Comparison of ENCODE assay signal across 9 cellular contexts in the genomic region with DNA sequence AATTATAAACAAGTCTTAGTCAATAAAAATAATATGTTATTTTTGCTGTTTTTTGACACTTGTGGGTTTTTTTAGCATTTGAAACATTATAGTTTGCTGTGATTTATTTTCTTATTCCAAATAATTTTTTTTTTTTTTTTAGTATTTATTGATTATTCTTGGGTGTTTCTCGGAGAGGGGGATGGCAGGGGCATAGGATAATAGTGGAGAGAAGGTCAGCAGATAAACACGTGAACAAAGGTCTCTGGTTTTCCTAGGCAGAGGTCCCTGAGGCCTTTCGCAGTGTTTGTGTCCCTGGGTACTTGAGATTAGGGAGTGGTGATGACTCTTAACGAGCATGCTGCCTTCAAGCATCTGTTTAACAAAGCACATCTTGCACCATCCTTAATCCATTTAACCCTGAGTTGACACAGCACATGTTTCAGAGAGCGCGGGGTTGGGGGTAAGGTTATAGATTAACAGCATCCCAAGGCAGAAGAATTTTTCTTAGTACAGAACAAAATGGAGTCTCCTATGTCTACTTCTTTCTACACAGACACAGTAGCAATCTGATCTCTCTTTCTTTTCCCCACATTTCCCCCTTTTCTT. TPM values are rescaled to one million over a fixed set of nuclear protein-coding genes. Genes with fewer than 3 reads are reported as not detected.
A peak's percentile ranks its signal among the peaks of the same experiment; 100 is the strongest.
DNase-seq lines count a peak whose midpoint lies in the region; ATAC-seq, FAIRE-seq and TF ChIP-seq lines count a peak whose summit lies in the region.
"Not testable (repeated sequence)": the region's sequence is repeated elsewhere in the genome, so short reads cannot be mapped to it uniquely, and the experiment has no call there.
"Had no signal": no experiment of that assay in that cellular context is flagged by ENCODE, and none has a peak within 500 bp of the region (broad histone marks: within the 10 kb centered on the region; RNA-seq: fewer than 3 reads in every experiment).

No MANE protein-coding gene starts in this region.

- H3K4me3 Mint-ChIP-seq in Caco-2 (ENCODE audit: unreplicated experiment); endodermal cell; type B pancreatic cell: not testable (repeated sequence)
- H3K4me3 Mint-ChIP-seq in glutamatergic neuron (ENCODE audit: unreplicated experiment) = peak overlapping the region; percentile 69

- not testable (repeated sequence) for H3K36me3 Mint-ChIP-seq in Caco-2 (ENCODE audit: insufficient read depth, unreplicated experiment); endodermal cell (ENCODE audit: low read depth); type B pancreatic cell
- H3K36me3 Mint-ChIP-seq in glutamatergic neuron (ENCODE audit: unreplicated experiment) = peaks cover 17% of the 10 kb centered on the region

- CTCF ChIA-PET in Caco-2 (lab: Charles Lee); HepG2 (lab: Yijun Ruan, JAX; ENCODE audit: low intra/inter-chr PET ratio, low total read pairs): not testable (repeated sequence)

- ATAC-seq in HepG2 = not testable (repeated sequence)

- TF ChIP-seq EP300 in HepG2 (IDR thresholded peaks at IDR 0.05; ENCODE audit: low read depth in 2 of 2, low read length in 2 of 2) = peak in 1 of 2 experiments; percentile 15; a peak in 1 of 4 replicates
- TF ChIP-seq EP300 in HepG2 (CRISPR knock-in tag; IDR thresholded peaks at IDR 0.05; ENCODE audit: borderline replicate concordance) = not testable (repeated sequence)

- H3K27ac Mint-ChIP-seq in Caco-2 (ENCODE audit: unreplicated experiment) (peak overlapping the region; percentile 48), endodermal cell (peak overlapping the region; percentile 26), glutamatergic neuron (ENCODE audit: unreplicated experiment) (peak overlapping the region; percentile 92), type B pancreatic cell (peak overlapping the region; percentile 39)

- H3K4me1 Mint-ChIP-seq in Caco-2 (ENCODE audit: low read depth, unreplicated experiment) (peaks cover 11% of the 10 kb centered on the region), endodermal cell (peaks cover 14% of the 10 kb centered on the region), glutamatergic neuron (ENCODE audit: low read depth, unreplicated experiment) (peaks cover 22% of the 10 kb centered on the region)
- H3K4me1 Mint-ChIP-seq in type B pancreatic cell (ENCODE audit: unreplicated experiment) = not testable (repeated sequence)

- intact Hi-C loops in Caco-2 (cut with micrococcal nuclease; ENCODE audit: unreplicated experiment); HepG2 (cut with micrococcal nuclease; ENCODE audit: unreplicated experiment): not testable (repeated sequence)

- H3K4me3 ChIP-seq in Caco-2 (ENCODE audit: low read depth, low read length); endodermal cell (ENCODE audit: low read length); HepG2 (replicated peaks in 1 of 3; ENCODE audit: insufficient read depth in 1 of 3, low read depth in 2 of 3, low read length in 3 of 3): not testable (repeated sequence)

- TF ChIP-seq RAD21 in HepG2 (CRISPR knock-in tag; IDR thresholded peaks at IDR 0.05) = not testable (repeated sequence)

- H3K9me3 Mint-ChIP-seq in Caco-2 (ENCODE audit: unreplicated experiment); glutamatergic neuron (ENCODE audit: unreplicated experiment); type B pancreatic cell: not testable (repeated sequence)
- H3K9me3 Mint-ChIP-seq in endodermal cell = peaks cover 24% of the 10 kb centered on the region

- POLR2A ChIA-PET in Caco-2 (lab: Charles Lee); HepG2 (lab: Yijun Ruan, JAX): not testable (repeated sequence)

- H3K27ac ChIP-seq in endodermal cell (ENCODE audit: low read depth, low read length); HepG2 (ENCODE audit: extremely low read length, insufficient read depth, low read length): not testable (repeated sequence)

- peaks cover 11% of the 10 kb centered on the region for H3K9me3 ChIP-seq in Caco-2
- peaks cover 22% of the 10 kb centered on the region for H3K9me3 ChIP-seq in endodermal cell (ENCODE audit: control insufficient read depth, low read length)
- not testable (repeated sequence) for H3K9me3 ChIP-seq in HepG2 (ENCODE audit: low read length)

- not testable (repeated sequence) for BruUV-seq in Caco-2 (replicated peaks; lab: Mats Ljungman, UMichigan); HepG2 (replicated peaks; lab: Mats Ljungman, UMichigan)

- not testable (repeated sequence) for H3K79me2 ChIP-seq in HepG2 (ENCODE audit: insufficient read depth, low read length)

- H3K27me3 ChIP-seq in Caco-2 (replicated peaks; ENCODE audit: control insufficient read depth, insufficient read depth, low read length) = not testable (repeated sequence)
- H3K27me3 ChIP-seq in endodermal cell (ENCODE audit: control insufficient read depth, insufficient read depth, low read length, poor library complexity, severe bottlenecking) = peaks cover 28% of the 10 kb centered on the region
- peaks cover 0 to 21% of the 10 kb centered on the region in 2 experiments; a peak in 1 of 5 replicates for H3K27me3 ChIP-seq in HepG2 (ENCODE audit: control insufficient read depth in 1 of 2, insufficient read depth in 2 of 2, low read length in 2 of 2)

- H3K4me1 ChIP-seq in Caco-2 = peaks cover 11% of the 10 kb centered on the region; the same call in 1 of the 2 replicates
- not testable (repeated sequence) for H3K4me1 ChIP-seq in endodermal cell (ENCODE audit: control insufficient read depth, insufficient read depth, low read length); HepG2 (ENCODE audit: insufficient read depth, low read length)

- FAIRE-seq in HepG2 (lab: Jason Lieb, UNC) = peak; percentile 50

- not testable (repeated sequence) for H3K9ac ChIP-seq in endodermal cell (ENCODE audit: extremely low read depth, low read length, poor library complexity, severe bottlenecking); HepG2 (ENCODE audit: insufficient read depth, low read depth, low read length)

- H4K20me1 ChIP-seq in HepG2 (ENCODE audit: insufficient read depth, low read length) = not testable (repeated sequence)

- peak; percentile 54 to 63 for DNase-seq in Caco-2
- DNase-seq in NCI-H524 (lab: John Stamatoyannopoulos, UW) = peak; percentile 13 to 52
- peak; percentile 29 for DNase-seq in NCI-H82 treated with DMSO at 0.1 percent for 48 hours (lab: John Stamatoyannopoulos, UW; ENCODE audit: unreplicated experiment)
- not testable (repeated sequence) for DNase-seq in endodermal cell; glutamatergic neuron; HepG2 (ENCODE audit: low spot score); type B pancreatic cell (ENCODE audit: extremely low spot score, unreplicated experiment)

- in situ Hi-C loops in HepG2 (cut with HindIII; ENCODE audit: extremely low pct_ligation_motif_present, low pct_unique_long_range_greater_than_20kb) = not testable (repeated sequence)

- TF ChIP-seq POLR2A in HepG2 (IDR thresholded peaks at IDR 0.05; ENCODE audit: insufficient read depth in 1 of 2, low read depth in 2 of 2, low read length in 2 of 2) = not testable (repeated sequence)

- WGBS in endodermal cell (ENCODE audit: insufficient coverage in 1 of 2, insufficient read length in 1 of 2), 2 experiments = 74% methylated on average over 2 of the region's 6 CpGs; no CpG with 5 or more reads in 1 of the 2 experiments
- under 1% methylated on average over 6 of the region's 6 CpGs for WGBS in HepG2 (ENCODE audit: low lambda C conversion rate)

- H3K27me3 Mint-ChIP-seq in Caco-2 (ENCODE audit: insufficient read depth, unreplicated experiment); glutamatergic neuron (ENCODE audit: unreplicated experiment): not testable (repeated sequence)
- H3K27me3 Mint-ChIP-seq in endodermal cell (ENCODE audit: insufficient read depth) = peaks cover 67% of the 10 kb centered on the region
- peaks cover 29% of the 10 kb centered on the region for H3K27me3 Mint-ChIP-seq in type B pancreatic cell

- H3K4me2 ChIP-seq in HepG2 (ENCODE audit: low read depth, low read length) = peak overlapping the region; percentile 32; the same call in 1 of the 2 replicates

- not testable (repeated sequence) for TF ChIP-seq CTCF in Caco-2 (IDR thresholded peaks at IDR 0.05; ENCODE audit: insufficient read depth in 1 of 2, low read depth in 1 of 2, low read length in 1 of 2, severe bottlenecking in 1 of 2, unreplicated experiment in 1 of 2); endodermal cell (conservative IDR thresholded peaks at IDR 0.05); glutamatergic neuron (IDR thresholded peaks at IDR 0.05; ENCODE audit: partially characterized antibody, unreplicated experiment); HepG2 (CRISPR knock-in tag; IDR thresholded peaks at IDR 0.05); type B pancreatic cell (conservative IDR thresholded peaks at IDR 0.05)

- H2AFZ ChIP-seq in HepG2 (ENCODE audit: low read length) = not testable (repeated sequence)

- H3K36me3 ChIP-seq in Caco-2 (ENCODE audit: control insufficient read depth, insufficient read depth, low read length); endodermal cell (ENCODE audit: control insufficient read depth, insufficient read depth, low read length); HepG2 (replicated peaks in 1 of 2; ENCODE audit: control insufficient read depth in 1 of 2, insufficient read depth in 2 of 2, low read length in 2 of 2): not testable (repeated sequence)

RNA-seq across cellular contexts. Expression of gene REEP1, which starts 8.5 kb away (rescaled TPM):
- total RNA-seq in Caco-2 (2022) (14.9 and 16.6 TPM in 2 replicates), endodermal cell (1 to 10 TPM; 2.9 to 3.8 TPM), glutamatergic neuron (ENCODE audit: unreplicated experiment) (167 TPM), HepG2 (2016; rRNA removed; fragmentation: Illumina TruSeq; extraction: Trizol) (0.14 and 0.27 TPM in 2 replicates), type B pancreatic cell (ENCODE audit: low replicate concordance) (6.4 and 14.1 TPM in 2 replicates)
- 5.9 TPM for polyA plus RNA-seq in endodermal cell (2013, experiment 1 of 2)
- 4.2 TPM for polyA plus RNA-seq in endodermal cell (2013, experiment 2 of 2)
- total RNA-seq in HepG2 (2016; cell fraction: cytosol; rRNA removed; fragmentation: Illumina TruSeq; extraction: Trizol; ENCODE audit: low read depth) = not detected in 2 replicates
- 0.17 and 0.25 TPM in 2 replicates for total RNA-seq in HepG2 (2016; cell fraction: insoluble cytoplasmic fraction; rRNA removed; fragmentation: Illumina TruSeq; extraction: Trizol)
- 0.10 and 0.19 TPM in 2 replicates for total RNA-seq in HepG2 (2016; cell fraction: membrane; rRNA removed; fragmentation: Illumina TruSeq; extraction: Trizol)
- total RNA-seq in HepG2 (2016; cell fraction: nucleus; rRNA removed; fragmentation: Illumina TruSeq; extraction: Trizol) = not detected in 2 replicates
- 0.05 TPM in 1 of 2 replicates, not detected in the other for polyA plus RNA-seq in HepG2 (2011; rRNA removed)
- 0.03 and 0.04 TPM in 2 replicates for polyA plus RNA-seq in HepG2 (2011; cell fraction: cytosol; rRNA removed)
- polyA plus RNA-seq in HepG2 (2011; cell fraction: nucleus; rRNA removed) = not detected in 2 replicates
- not detected in 2 replicates for polyA plus RNA-seq in HepG2 (2012)
- polyA plus RNA-seq in HepG2 (2016; cell fraction: cytosol; fragmentation: Illumina TruSeq; extraction: Trizol; ENCODE audit: low read depth) = 0.25 and 0.38 TPM in 2 replicates
- polyA plus RNA-seq in HepG2 (2016; cell fraction: insoluble cytoplasmic fraction; fragmentation: Illumina TruSeq; extraction: Trizol; ENCODE audit: low read depth) = 0.13 TPM in 1 of 2 replicates, not detected in the other
- polyA plus RNA-seq in HepG2 (2016; cell fraction: membrane; fragmentation: Illumina TruSeq; extraction: Trizol; ENCODE audit: low read depth) = 0.21 and 0.26 TPM in 2 replicates
- polyA plus RNA-seq in HepG2 (2016; cell fraction: nucleus; fragmentation: Illumina TruSeq; extraction: Trizol; ENCODE audit: insufficient read depth, low read depth) = 0.72 TPM in 1 of 2 replicates, not detected in the other
- 0.06 and 8.1 TPM in 2 replicates for polyA minus RNA-seq in HepG2 (2011; rRNA and poly(A)+ RNA removed; ENCODE audit: low replicate concordance)
- polyA minus RNA-seq in HepG2 (2011; cell fraction: cytosol; rRNA and poly(A)+ RNA removed) = not detected in 2 replicates
- polyA minus RNA-seq in HepG2 (2011; cell fraction: nucleus; rRNA and poly(A)+ RNA removed) = 0.87 TPM in 1 of 2 replicates, not detected in the other
- total RNA-seq: GM23248 had no signal
- polyA plus RNA-seq: CD4-positive, alpha-beta memory T cell; GM23248 had no signal

Comparison
In these comparisons a context has a peak if more than half of its experiments do, and no peak if none do; other contexts are left out.
1. H3K27ac Mint-ChIP-seq: peak in every context shown above with its lines; median percentile 92 in glutamatergic neuron; 48 in Caco-2; 39 in type B pancreatic cell; 26 in endodermal cell.